ENCODE assay signal across 23 cellular contexts in genomic region chr3:34780294-34780693, GRCh38.
A peak's percentile ranks its signal among the peaks of the same experiment; 100 is the strongest.
DNase-seq lines count a peak whose midpoint lies in the region; ATAC-seq and TF ChIP-seq lines count a peak whose summit lies in the region.
"Had no signal": no experiment of that assay in that cellular context is flagged by ENCODE, and none has a peak within 500 bp of the region (broad histone marks: within the 10 kb centered on the region; RNA-seq: fewer than 3 reads in every experiment).

No MANE protein-coding gene starts in this region.

- 0 out of 2 replicates have a peak overlapping the region, but pooled peaks have one; percentile 37 for H2AFZ ChIP-seq in OCI-LY3 (ENCODE audit: low read depth, low read length)
- no peak overlapping the region for H2AFZ ChIP-seq in trophoblast cell (ENCODE audit: insufficient read depth, low read length, poor library complexity)

- intact Hi-C loops in Right ventricle myocardium superior (cut with DNase I) (no loop called here), left ventricle myocardium inferior (cut with micrococcal nuclease) (no loop called here), CD14-positive monocyte (cut with micrococcal nuclease) (no loop called here)

- H4K12ac ChIP-seq in trophoblast cell (ENCODE audit: low read depth, low read length), result no peak overlapping the region

- H2BK120ac ChIP-seq in trophoblast cell (ENCODE audit: insufficient read depth, low read length, poor library complexity), result no peak overlapping the region

- H3K4me1 Mint-ChIP-seq in CD14-positive monocyte, result peaks cover 39% of the 10 kb centered on the region
- H3K4me1 Mint-ChIP-seq: B cell; CD4-positive, alpha-beta memory T cell; CD4-positive, CD25-positive, alpha-beta regulatory T cell; CD8-positive, alpha-beta memory T cell had no signal

- H3K23ac ChIP-seq in trophoblast cell (ENCODE audit: low read length), result no peak overlapping the region

- H4K20me1 ChIP-seq in OCI-LY3 (ENCODE audit: insufficient read depth, low read length), result no peaks in the 10 kb centered on the region
- H4K20me1 ChIP-seq: BLaER1 treated with 17β-estradiol and CSF1 and Interleukin-3, amounts not matched to agents 10 nM and 100 nM had no signal

- no peak overlapping the region for H3K27ac ChIP-seq in left ventricle myocardium inferior (replicated peaks)
- H3K27ac ChIP-seq in OCI-LY3 (ENCODE audit: low read length), result no peak overlapping the region
- H3K27ac ChIP-seq in trophoblast cell (ENCODE audit: low read depth, low read length), result no peak overlapping the region
- H3K27ac ChIP-seq: 22Rv1; A549; BLaER1 treated with 17β-estradiol and CSF1 and Interleukin-3, amounts not matched to agents 10 nM and 100 nM; C4-2B had no signal

- H3K27ac Mint-ChIP-seq in CD14-positive monocyte, result peak overlapping the region in 1 of 7 donors; percentile 6
- H3K27ac Mint-ChIP-seq: B cell; CD4-positive, alpha-beta memory T cell; CD4-positive, CD25-positive, alpha-beta regulatory T cell; CD8-positive, alpha-beta memory T cell had no signal

- DNase-seq in Right ventricle myocardium superior (no peak), left ventricle myocardium inferior (no peak), trophoblast cell (peak; percentile 18 to 26), CD14-positive monocyte (ENCODE audit: low spot score) (no peak)
- DNase-seq: AML-193; CD4-positive, alpha-beta memory T cell; CD4-positive, CD25-positive, alpha-beta regulatory T cell; CD8-positive, alpha-beta memory T cell; COR-L47; DMS 273 treated with DMSO at 0.1 percent for 48 hours; DMS153; DMS53; DMS79; DND-41; EL; GDM1 had no signal

- H3K4me2 ChIP-seq in OCI-LY3 (ENCODE audit: low read length), result no peak overlapping the region
- no peak overlapping the region for H3K4me2 ChIP-seq in trophoblast cell (ENCODE audit: low read length)
- H3K4me2 ChIP-seq: A549 had no signal

- H2AK5ac ChIP-seq in trophoblast cell (ENCODE audit: low read length), result no peak overlapping the region

- H2BK5ac ChIP-seq in trophoblast cell (ENCODE audit: low read depth, low read length, poor library complexity), result no peak overlapping the region

- H3K79me2 ChIP-seq in OCI-LY3 (ENCODE audit: low read length), result no peaks in the 10 kb centered on the region
- H3K79me2 ChIP-seq in trophoblast cell (ENCODE audit: control insufficient read depth, insufficient read depth, low read length, poor library complexity), result no peaks in the 10 kb centered on the region

- H3K36me3 Mint-ChIP-seq in CD14-positive monocyte, result no peaks in the 10 kb centered on the region
- H3K36me3 Mint-ChIP-seq: CD4-positive, alpha-beta memory T cell; CD4-positive, CD25-positive, alpha-beta regulatory T cell had no signal

- H3K36me3 ChIP-seq in left ventricle myocardium inferior (no peaks in the 10 kb centered on the region), OCI-LY3 (replicated peaks; ENCODE audit: low read depth, low read length) (no peaks in the 10 kb centered on the region), trophoblast cell (ENCODE audit: control insufficient read depth in 1 of 2, insufficient read depth in 2 of 2, low read length in 2 of 2) (no peaks in the 10 kb centered on the region)
- H3K36me3 ChIP-seq: BLaER1 treated with 17β-estradiol and CSF1 and Interleukin-3, amounts not matched to agents 10 nM and 100 nM had no signal

- no peaks in the 10 kb centered on the region for H3K27me3 ChIP-seq in left ventricle myocardium inferior (ENCODE audit: low read depth)
- H3K27me3 ChIP-seq in OCI-LY3 (ENCODE audit: low read depth, low read length), result no peaks in the 10 kb centered on the region
- H3K27me3 ChIP-seq in trophoblast cell (ENCODE audit: insufficient read depth, low read length), result no peaks in the 10 kb centered on the region
- H3K27me3 ChIP-seq: BLaER1 treated with 17β-estradiol and CSF1 and Interleukin-3, amounts not matched to agents 10 nM and 100 nM had no signal

- no peak overlapping the region for H2BK12ac ChIP-seq in trophoblast cell (ENCODE audit: low read length)

- H3K4me3 ChIP-seq in left ventricle myocardium inferior (no peak overlapping the region), OCI-LY3 (ENCODE audit: low read length) (no peak overlapping the region), trophoblast cell (ENCODE audit: low read depth, low read length) (no peak overlapping the region)
- H3K4me3 ChIP-seq: A549; BLaER1 treated with 17β-estradiol and CSF1 and Interleukin-3, amounts not matched to agents 10 nM and 100 nM; GM12878 had no signal

- H4K91ac ChIP-seq in trophoblast cell (ENCODE audit: low read depth, low read length), result no peak overlapping the region

- no peaks in the 10 kb centered on the region for H3K79me1 ChIP-seq in trophoblast cell (ENCODE audit: low read length)

- H3K18ac ChIP-seq in trophoblast cell (ENCODE audit: low read length), result no peak overlapping the region

- H3K9me3 ChIP-seq in left ventricle myocardium inferior (replicated peaks) (no peaks in the 10 kb centered on the region), OCI-LY3 (ENCODE audit: insufficient read depth, low read length) (no peaks in the 10 kb centered on the region), trophoblast cell (ENCODE audit: insufficient read depth, low read depth, low read length) (no peaks in the 10 kb centered on the region)
- H3K9me3 ChIP-seq: A549; BLaER1 treated with 17β-estradiol and CSF1 and Interleukin-3, amounts not matched to agents 10 nM and 100 nM had no signal

- TF ChIP-seq CTCF in left ventricle myocardium inferior (IDR thresholded peaks at IDR 0.05; ENCODE audit: borderline replicate concordance), result no peak
- TF ChIP-seq CTCF in OCI-LY3 (IDR thresholded peaks at IDR 0.05; ENCODE audit: low read depth, low read length), result no peak
- TF ChIP-seq CTCF in CD14-positive monocyte (IDR thresholded peaks at IDR 0.05), result no peak

- H3K9ac ChIP-seq in OCI-LY3 (ENCODE audit: low read length) (no peak overlapping the region), trophoblast cell (ENCODE audit: low read length) (no peak overlapping the region)
- H3K9ac ChIP-seq: BLaER1 treated with 17β-estradiol and CSF1 and Interleukin-3, amounts not matched to agents 10 nM and 100 nM had no signal

- H3K4me3 Mint-ChIP-seq in CD14-positive monocyte, result no peak overlapping the region
- H3K4me3 Mint-ChIP-seq: B cell; CD4-positive, alpha-beta memory T cell; CD4-positive, CD25-positive, alpha-beta regulatory T cell; CD8-positive, alpha-beta memory T cell had no signal

- WGBS in trophoblast cell (ENCODE audit: extremely low coverage, insufficient coverage, insufficient read length), result no CpG with 5 or more reads among the region's 5 CpGs

- peak; percentile 58 for ATAC-seq in Right ventricle myocardium superior (ENCODE audit: poor library complexity)
- ATAC-seq: A549, GM12878 had no signal

- H3K9me3 Mint-ChIP-seq in CD14-positive monocyte, result peaks cover 0 to 9% (median 2%) of the 10 kb centered on the region in 7 donors

- no peaks in the 10 kb centered on the region for H3K4me1 ChIP-seq in left ventricle myocardium inferior
- H3K4me1 ChIP-seq in OCI-LY3 (ENCODE audit: low read length), result peaks cover 17% of the 10 kb centered on the region
- H3K4me1 ChIP-seq in trophoblast cell (ENCODE audit: control insufficient read depth in 1 of 2, insufficient read depth in 2 of 2, low read length in 2 of 2), result peaks cover 0 to 2% of the 10 kb centered on the region in 2 experiments
- H3K4me1 ChIP-seq: A549 had no signal

- H3K14ac ChIP-seq in trophoblast cell (ENCODE audit: low read length), result no peak overlapping the region

- H3K27me3 Mint-ChIP-seq in CD14-positive monocyte (ENCODE audit: low read depth in 3 of 3), result peaks cover 0 to 2% (median 2%) of the 10 kb centered on the region in 3 donors
- H3K27me3 Mint-ChIP-seq: B cell; CD4-positive, alpha-beta memory T cell; CD4-positive, CD25-positive, alpha-beta regulatory T cell; CD8-positive, alpha-beta memory T cell had no signal

- H3K4ac ChIP-seq in trophoblast cell (ENCODE audit: low read depth, low read length), result no peak overlapping the region

- no peak overlapping the region for H4K8ac ChIP-seq in trophoblast cell (ENCODE audit: low read depth, low read length)

Comparison
In these comparisons a context has a peak if more than half of its experiments do, and no peak if none do; other contexts are left out.
1. DNase-seq: peak in trophoblast cell (2 of 2); none in Right ventricle myocardium superior (single experiment), left ventricle myocardium inferior (single experiment) and CD14-positive monocyte (single experiment).